In genomic region chr3:24387000-24387399, GRCh38 we compare ENCODE assay signal across 19 cellular contexts.
DNase-seq lines count a peak whose midpoint lies in the region; ATAC-seq, FAIRE-seq and TF ChIP-seq lines count a peak whose summit lies in the region.
"Had no signal": no experiment of that assay in that cellular context is flagged by ENCODE, and none has a peak within 500 bp of the region (broad histone marks: within the 10 kb centered on the region; RNA-seq: fewer than 3 reads in every experiment).

No MANE protein-coding gene starts in this region.

- H3K4me3 ChIP-seq in K562 (no peak overlapping the region), keratinocyte (ENCODE audit: control insufficient read depth in 2 of 3, extremely low read depth in 1 of 3, insufficient read depth in 2 of 3, low read depth in 1 of 3, low read length in 3 of 3) (no peak overlapping the region)
- H3K4me3 ChIP-seq: right lobe of liver had no signal

- H3K79me2 ChIP-seq in K562 (ENCODE audit: control insufficient read depth, insufficient read depth, low read length) = no peaks in the 10 kb centered on the region; the same call in 2 of the 3 replicates
- no peaks in the 10 kb centered on the region for H3K79me2 ChIP-seq in keratinocyte (ENCODE audit: control insufficient read depth, insufficient read depth, low read length)

- dilution Hi-C loops in keratinocyte (cut with MboI; ENCODE audit: extremely low pct_ligation_motif_present, low sequenced_read_pairs) = no loop called here

- H3K27me3 ChIP-seq in K562 (ENCODE audit: control insufficient read depth in 2 of 2, insufficient read depth in 2 of 2, low read length in 2 of 2) (no peaks in the 10 kb centered on the region), keratinocyte (ENCODE audit: control insufficient read depth, extremely low read depth, insufficient read depth, low read length) (no peaks in the 10 kb centered on the region)
- H3K27me3 ChIP-seq: right lobe of liver had no signal

- H3K9me3 ChIP-seq in K562 (replicated peaks; ENCODE audit: control insufficient read depth, insufficient read depth, low read depth, low read length) = no peaks in the 10 kb centered on the region
- H3K9me3 ChIP-seq in keratinocyte (ENCODE audit: control insufficient read depth, low read depth, low read length) = no peaks in the 10 kb centered on the region
- H3K9me3 ChIP-seq: right lobe of liver had no signal

- H4K20me1 ChIP-seq in K562 (replicated peaks; ENCODE audit: control insufficient read depth, insufficient read depth, low read length) (no peaks in the 10 kb centered on the region), keratinocyte (ENCODE audit: control insufficient read depth, extremely low read depth, insufficient read depth, low read length) (no peaks in the 10 kb centered on the region)

- H2AFZ ChIP-seq in K562 (ENCODE audit: low read depth, low read length) = no peak overlapping the region
- no peak overlapping the region for H2AFZ ChIP-seq in keratinocyte (ENCODE audit: control insufficient read depth, low read length)

- no peaks in the 10 kb centered on the region; a peak in 1 of 5 replicates for H3K4me1 ChIP-seq in K562 (replicated peaks in 1 of 2; ENCODE audit: control insufficient read depth in 2 of 2, insufficient read depth in 2 of 2, low read length in 2 of 2)
- H3K4me1 ChIP-seq in keratinocyte (ENCODE audit: control insufficient read depth, extremely low read depth, insufficient read depth, low read length) = peaks cover 37% of the 10 kb centered on the region
- H3K4me1 ChIP-seq: right lobe of liver had no signal

- BruUV-seq in K562 (replicated peaks; lab: Mats Ljungman, UMichigan) = no TSS peak

- H3K27ac ChIP-seq in K562 (ENCODE audit: extremely low read depth, low read depth, low read length) (no peak overlapping the region), keratinocyte (ENCODE audit: control insufficient read depth, insufficient read depth, low read length) (no peak overlapping the region)
- H3K27ac ChIP-seq: right lobe of liver had no signal

- H3K9ac ChIP-seq in K562 (ENCODE audit: insufficient read depth in 1 of 2, low read depth in 2 of 2, low read length in 2 of 2) = no peak overlapping the region
- H3K9ac ChIP-seq in keratinocyte (ENCODE audit: control insufficient read depth, extremely low read depth, insufficient read depth, low read length) = no peak overlapping the region

- ATAC-seq in K562 (no peak), GM18502 (IDR thresholded peaks at IDR 0.05; ENCODE audit: poor library complexity, unreplicated experiment) (no peak), GM19023 (IDR thresholded peaks at IDR 0.05; ENCODE audit: unreplicated experiment) (no peak)
- ATAC-seq: esophagus mucosa, right lobe of liver had no signal

- TF ChIP-seq CTCF in K562 (IDR thresholded peaks at IDR 0.05 in 2 of 3, conservative IDR thresholded peaks at IDR 0.05 in 1 of 3; ENCODE audit: insufficient read depth in 2 of 3, low read depth in 1 of 3, low read length in 3 of 3) (no peak), keratinocyte (optimal IDR thresholded peaks at IDR 0.05 in 1 of 3, IDR thresholded peaks at IDR 0.05 in 1 of 3, conservative IDR thresholded peaks at IDR 0.05 in 1 of 3; ENCODE audit: extremely low read depth in 1 of 3, insufficient read depth in 2 of 3, low read length in 3 of 3) (no peak)

- in situ Hi-C loops in K562 (cut with MboI) (no loop called here), G401 (cut with HindIII; ENCODE audit: low sequenced_read_pairs) (no loop called here)

- no peak for TF ChIP-seq RAD21 in K562 (CRISPR knock-in tag; conservative IDR thresholded peaks at IDR 0.05 in 1 of 2, IDR thresholded peaks at IDR 0.05 in 1 of 2)

- TF ChIP-seq POLR2A in K562 (conservative IDR thresholded peaks at IDR 0.05) = no peak

- DNase-seq in LHCN-M2 (ENCODE audit: low read depth) (peak; percentile 78), K562 (ENCODE audit: extremely low read depth in 1 of 4, low spot score in 3 of 4) (no peak), keratinocyte (ENCODE audit: low read depth, low spot score) (no peak), G401 (ENCODE audit: low spot score) (no peak)
- no peak for DNase-seq in activated CD4-positive, CD25-positive, alpha-beta regulatory T cell treated with anti-CD3 and anti-CD28 coated beads, Interleukin-2, amount 50 U/mL, for 72 hours
- DNase-seq: activated CD4-positive, alpha-beta T cell treated with anti-CD3 and anti-CD28 coated beads for 4 hours; activated naive CD4-positive, alpha-beta T cell treated with anti-CD3 and anti-CD28 coated beads, Interleukin-2, amount 10 ng/mL, durations not matched to agents 7 days and 5 days; CD4-positive, CD25-positive, alpha-beta regulatory T cell; Karpas-422; NCI-H1436; nucleus accumbens; right lobe of liver; SHP77; stimulated activated CD4-positive, alpha-beta T cell treated with anti-CD3 and anti-CD28 coated beads, Interleukin-4, amount 100 ng/mL, for 1 hour; stimulated activated CD8-positive, alpha-beta memory T cell treated with anti-CD3 and anti-CD28 coated beads, Interleukin-4, amount 100 ng/mL, for 48 hours; T1000 had no signal

- CTCF ChIA-PET in K562 (lab: Yijun Ruan, JAX; ENCODE audit: low intra/inter-chr PET ratio) = interaction anchor here (0.5 kb wide), 1 partner anchor 388 kb away, joined by 3 read pairs; no protein-coding TSS in a partner anchor

- POLR2A ChIA-PET in K562 (lab: Yijun Ruan, JAX) = no interaction called here

- H3K36me3 ChIP-seq in K562 (ENCODE audit: control insufficient read depth, insufficient read depth, low read length) (no peaks in the 10 kb centered on the region), keratinocyte (ENCODE audit: control insufficient read depth in 2 of 2, extremely low read depth in 1 of 2, insufficient read depth in 2 of 2, low read length in 2 of 2) (no peaks in the 10 kb centered on the region)
- H3K36me3 ChIP-seq: right lobe of liver had no signal

- no peaks in the 10 kb centered on the region for H3K9me1 ChIP-seq in K562 (ENCODE audit: control insufficient read depth, insufficient read depth, low read length)
- no peaks in the 10 kb centered on the region for H3K9me1 ChIP-seq in keratinocyte (ENCODE audit: control insufficient read depth, extremely low read depth, insufficient read depth, low read length)

- TF ChIP-seq EP300 in K562 (IDR thresholded peaks at IDR 0.05; ENCODE audit: low read length) = no peak

- H3K4me2 ChIP-seq in K562 (ENCODE audit: insufficient read depth, low read length) (no peak overlapping the region), keratinocyte (ENCODE audit: control insufficient read depth, extremely low read depth, insufficient read depth, low read depth, low read length) (peak overlapping the region; percentile 1)

- intact Hi-C loops in K562 (cut with micrococcal nuclease) = no loop called here

- FAIRE-seq in K562 (lab: Jason Lieb, UNC) (no peak), keratinocyte (lab: Jason Lieb, UNC) (peak; percentile 79)

TF ChIP-seq in K562, 482 proteins besides CTCF, POLR2A, EP300 and RAD21:
- no peak for TF ChIP-seq MXI1 (IDR thresholded peaks at IDR 0.05; ENCODE audit: low read depth, low read length)
- TF ChIP-seq MEIS2 (IDR thresholded peaks at IDR 0.05; ENCODE audit: partially characterized antibody) = peak; percentile 27
- peak; percentile 79; the same call in 1 of the 2 replicates for TF ChIP-seq ZNF24 (IDR thresholded peaks at IDR 0.05)
- TF ChIP-seq, protein P1, sequence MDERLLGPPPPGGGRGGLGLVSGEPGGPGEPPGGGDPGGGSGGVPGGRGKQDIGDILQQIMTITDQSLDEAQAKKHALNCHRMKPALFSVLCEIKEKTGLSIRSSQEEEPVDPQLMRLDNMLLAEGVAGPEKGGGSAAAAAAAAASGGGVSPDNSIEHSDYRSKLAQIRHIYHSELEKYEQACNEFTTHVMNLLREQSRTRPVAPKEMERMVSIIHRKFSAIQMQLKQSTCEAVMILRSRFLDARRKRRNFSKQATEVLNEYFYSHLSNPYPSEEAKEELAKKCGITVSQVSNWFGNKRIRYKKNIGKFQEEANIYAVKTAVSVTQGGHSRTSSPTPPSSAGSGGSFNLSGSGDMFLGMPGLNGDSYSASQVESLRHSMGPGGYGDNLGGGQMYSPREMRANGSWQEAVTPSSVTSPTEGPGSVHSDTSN (CRISPR knock-in tag; IDR thresholded peaks at IDR 0.05; ENCODE audit: low read depth) = no peak
- TF ChIP-seq, protein P1 (tag; conservative IDR thresholded peaks at IDR 0.05; ENCODE audit: low read depth) = peak; percentile 50; the same call in 1 of the 2 replicates
- peak; percentile 73 for TF ChIP-seq SPI1 (IDR thresholded peaks at IDR 0.05; ENCODE audit: borderline replicate concordance, low read depth, low read length)
TF ChIP-seq in K562: peak in this region for 4.
